In the genomic region with DNA sequence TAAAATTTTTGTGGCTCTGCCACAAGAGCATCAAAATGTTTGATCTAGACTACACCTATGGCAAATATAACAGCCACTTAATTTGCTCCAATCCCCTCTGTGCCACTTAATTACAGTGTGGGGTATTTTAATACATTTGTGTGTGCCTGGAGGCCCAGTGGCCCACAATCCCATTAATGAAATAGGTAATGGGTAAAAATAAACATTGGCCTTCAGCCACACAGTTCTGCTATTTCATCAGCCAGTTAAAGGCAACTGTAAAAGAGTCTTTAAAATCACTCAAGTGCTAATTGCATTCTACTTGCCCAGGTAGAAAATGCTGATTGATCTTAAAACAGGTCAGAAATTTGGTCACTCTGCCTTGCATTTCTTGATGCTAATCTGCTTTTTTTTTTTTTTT, we compare ENCODE assay signal across 24 cellular contexts.
DNase-seq lines count a peak whose midpoint lies in the region; ATAC-seq and TF ChIP-seq lines count a peak whose summit lies in the region.
"Had no signal": no experiment of that assay in that cellular context is flagged by ENCODE, and none has a peak within 500 bp of the region (broad histone marks: within the 10 kb centered on the region; RNA-seq: fewer than 3 reads in every experiment).

No MANE protein-coding gene starts in this region.

- no peaks in the 10 kb centered on the region for H4K20me1 ChIP-seq in PC-9 (ENCODE audit: insufficient read depth)
- H4K20me1 ChIP-seq in SK-N-SH (ENCODE audit: insufficient read depth), result no peaks in the 10 kb centered on the region

- H3K9me2 ChIP-seq in PC-9 (ENCODE audit: insufficient read depth) (no peaks in the 10 kb centered on the region), SK-N-SH (no peaks in the 10 kb centered on the region)

- CTCF ChIA-PET in PC-9 (lab: Charles Lee), result no interaction called here
- CTCF ChIA-PET in SK-N-SH (lab: Yijun Ruan, JAX), result no interaction called here
- CTCF ChIA-PET in CD4-positive, alpha-beta memory T cell (lab: Charles Lee; ENCODE audit: partially characterized antibody), result no interaction called here

- no peaks in the 10 kb centered on the region for H3K27me3 ChIP-seq in PC-9 (ENCODE audit: insufficient read depth, low read depth)
- H3K27me3 ChIP-seq in SK-N-SH (ENCODE audit: insufficient read depth), result no peaks in the 10 kb centered on the region
- H3K27me3 ChIP-seq in CD4-positive, alpha-beta memory T cell (ENCODE audit: insufficient read depth, low read length), result no peaks in the 10 kb centered on the region
- H3K27me3 ChIP-seq: gastroesophageal sphincter, upper lobe of left lung had no signal

- H3K9me3 ChIP-seq in PC-9 (ENCODE audit: insufficient read depth, low read depth) (no peaks in the 10 kb centered on the region), SK-N-SH (peaks cover 1% of the 10 kb centered on the region; the same call in 1 of the 2 replicates)
- no peaks in the 10 kb centered on the region for H3K9me3 ChIP-seq in CD4-positive, alpha-beta memory T cell (ENCODE audit: control insufficient read depth in 1 of 2, low read length in 2 of 2)
- H3K9me3 ChIP-seq: gastroesophageal sphincter, upper lobe of left lung had no signal

- POLR2A ChIA-PET in PC-9 (lab: Charles Lee; ENCODE audit: unreplicated experiment) (no interaction called here), SK-N-SH (lab: Yijun Ruan, JAX) (no interaction called here)
- POLR2A ChIA-PET in CD4-positive, alpha-beta memory T cell (lab: Charles Lee; ENCODE audit: partially characterized antibody), result no interaction called here

- H3K27ac ChIP-seq in PC-9, result peak overlapping the region; percentile 61
- peak overlapping the region in 1 of 2 experiments; percentile 11; a peak in 1 of 4 replicates for H3K27ac ChIP-seq in SK-N-SH (ENCODE audit: low read depth in 2 of 2, low read length in 1 of 2)
- H3K27ac ChIP-seq in CD4-positive, alpha-beta memory T cell (ENCODE audit: low read depth, low read length), result no peak overlapping the region
- H3K27ac ChIP-seq: 22Rv1, gastroesophageal sphincter, GM23248, upper lobe of left lung had no signal

- TF ChIP-seq RAD21 in SK-N-SH (IDR thresholded peaks at IDR 0.05; ENCODE audit: low read length), result no peak

- 0 out of 2 replicates have a peak, but pooled peaks cover 3% of the 10 kb centered on the region for H3K79me2 ChIP-seq in PC-9 (ENCODE audit: low read depth)
- no peaks in the 10 kb centered on the region for H3K79me2 ChIP-seq in SK-N-SH (ENCODE audit: insufficient read depth)

- H3K4me3 Mint-ChIP-seq in CD4-positive, alpha-beta memory T cell, result no peak overlapping the region
- H3K4me3 Mint-ChIP-seq: activated CD4-positive, alpha-beta memory T cell treated with anti-CD3 and anti-CD28 coated beads, Interleukin-2, amount 10 ng/mL, durations not matched to agents 7 days and 5 days; activated naive CD8-positive, alpha-beta T cell treated with anti-CD3 and anti-CD28 coated beads, Interleukin-2, amount 10 ng/mL, durations not matched to agents 7 days and 5 days; CD4-positive, CD25-positive, alpha-beta regulatory T cell had no signal

- peak; percentile 23 for DNase-seq in DMS153 (lab: John Stamatoyannopoulos, UW)
- DNase-seq in DMS153 treated with DMSO at 0.1 percent for 48 hours (lab: John Stamatoyannopoulos, UW; ENCODE audit: unreplicated experiment), result no peak
- no peak for DNase-seq in PC-9
- DNase-seq in left ventricle myocardium superior, result no peak
- peak; percentile 81 for DNase-seq in renal cortical epithelial cell (ENCODE audit: low read depth)
- DNase-seq in SK-N-SH, result no peak
- no peak for DNase-seq in CD4-positive, alpha-beta memory T cell
- DNase-seq: activated CD4-positive, alpha-beta memory T cell treated with anti-CD3 and anti-CD28 coated beads, Interleukin-2, amount 10 ng/mL, durations not matched to agents 7 days and 5 days; activated naive CD8-positive, alpha-beta T cell treated with anti-CD3 and anti-CD28 coated beads, Interleukin-2, amount 10 ng/mL, durations not matched to agents 7 days and 5 days; CD4-positive, CD25-positive, alpha-beta regulatory T cell; GM23248; kidney; mammary epithelial cell; NCI-H1436 treated with DMSO at 0.1 percent for 48 hours; NCI-H526 treated with DMSO at 0.1 percent for 48 hours; OCI-M1; SHP77 treated with DMSO at 0.1 percent for 48 hours had no signal

- peaks cover 0 to 2% (median 0%) of the 10 kb centered on the region in 8 donors for H3K9me3 Mint-ChIP-seq in CD4-positive, alpha-beta memory T cell
- H3K9me3 Mint-ChIP-seq: activated CD4-positive, alpha-beta memory T cell treated with anti-CD3 and anti-CD28 coated beads, Interleukin-2, amount 10 ng/mL, durations not matched to agents 7 days and 5 days; activated naive CD8-positive, alpha-beta T cell treated with anti-CD3 and anti-CD28 coated beads, Interleukin-2, amount 10 ng/mL, durations not matched to agents 7 days and 5 days; activated T-helper 2 cell treated with anti-CD3 and anti-CD28 coated beads, Interferon-gamma antibody, Interleukin-2, Interleukin-4, amounts not matched to agents 10 μg/mL and 5 μg/mL and 100 μg/mL, durations not matched to agents 14 hours and 24 hours and 36 hours had no signal

- H3K4me3 ChIP-seq in PC-9 (no peak overlapping the region), SK-N-SH (ENCODE audit: low read depth in 2 of 2, low read length in 1 of 2) (no peak overlapping the region)
- H3K4me3 ChIP-seq in CD4-positive, alpha-beta memory T cell (ENCODE audit: low read length in 2 of 2), result no peak overlapping the region
- H3K4me3 ChIP-seq: gastroesophageal sphincter, GM23248, smooth muscle cell, upper lobe of left lung had no signal

- TF ChIP-seq CTCF in PC-9 (conservative IDR thresholded peaks at IDR 0.05) (no peak), SK-N-SH (IDR thresholded peaks at IDR 0.05) (no peak)

- H3K27me3 Mint-ChIP-seq in CD4-positive, alpha-beta memory T cell, result no peaks in the 10 kb centered on the region
- H3K27me3 Mint-ChIP-seq: CD4-positive, CD25-positive, alpha-beta regulatory T cell had no signal

- no peaks in the 10 kb centered on the region; the same call in 1 of the 2 replicates for H3F3A ChIP-seq in PC-9 (ENCODE audit: insufficient read depth, low read depth)
- H3F3A ChIP-seq in SK-N-SH (replicated peaks; ENCODE audit: insufficient read depth), result no peaks in the 10 kb centered on the region

- no peaks in the 10 kb centered on the region for H3K36me3 ChIP-seq in PC-9 (ENCODE audit: low read depth)
- H3K36me3 ChIP-seq in SK-N-SH (replicated peaks in 1 of 2; ENCODE audit: control insufficient read depth in 1 of 2, insufficient read depth in 2 of 2, low read length in 1 of 2), result peaks cover 0 to 10% of the 10 kb centered on the region in 2 experiments
- no peaks in the 10 kb centered on the region for H3K36me3 ChIP-seq in CD4-positive, alpha-beta memory T cell (ENCODE audit: insufficient read depth, low read length)
- H3K36me3 ChIP-seq: gastroesophageal sphincter, upper lobe of left lung had no signal

- H3K4me1 Mint-ChIP-seq in CD4-positive, alpha-beta memory T cell, result no peaks in the 10 kb centered on the region
- H3K4me1 Mint-ChIP-seq: activated CD4-positive, alpha-beta memory T cell treated with anti-CD3 and anti-CD28 coated beads, Interleukin-2, amount 10 ng/mL, durations not matched to agents 7 days and 5 days; activated naive CD8-positive, alpha-beta T cell treated with anti-CD3 and anti-CD28 coated beads, Interleukin-2, amount 10 ng/mL, durations not matched to agents 7 days and 5 days; CD4-positive, CD25-positive, alpha-beta regulatory T cell had no signal

- H3K27ac Mint-ChIP-seq in CD4-positive, alpha-beta memory T cell, result no peak overlapping the region
- H3K27ac Mint-ChIP-seq: activated CD4-positive, alpha-beta memory T cell treated with anti-CD3 and anti-CD28 coated beads, Interleukin-2, amount 10 ng/mL, durations not matched to agents 7 days and 5 days; activated naive CD8-positive, alpha-beta T cell treated with anti-CD3 and anti-CD28 coated beads, Interleukin-2, amount 10 ng/mL, durations not matched to agents 7 days and 5 days; activated T-helper 2 cell treated with anti-CD3 and anti-CD28 coated beads, Interferon-gamma antibody, Interleukin-2, Interleukin-4, amounts not matched to agents 10 μg/mL and 5 μg/mL and 100 μg/mL, durations not matched to agents 14 hours and 24 hours and 36 hours; CD4-positive, CD25-positive, alpha-beta regulatory T cell had no signal

- H3K36me3 Mint-ChIP-seq in CD4-positive, alpha-beta memory T cell, result no peaks in the 10 kb centered on the region
- H3K36me3 Mint-ChIP-seq: activated naive CD8-positive, alpha-beta T cell treated with anti-CD3 and anti-CD28 coated beads, Interleukin-2, amount 10 ng/mL, durations not matched to agents 7 days and 5 days; CD4-positive, CD25-positive, alpha-beta regulatory T cell had no signal

- TF ChIP-seq EP300 in SK-N-SH (IDR thresholded peaks at IDR 0.05; ENCODE audit: borderline replicate concordance in 1 of 2, low read depth in 1 of 2, low read length in 1 of 2), result 0 out of 4 replicates have a peak, but pooled peaks of 1 of the 2 experiments have one; percentile 17

- H3K4me1 ChIP-seq in PC-9 (replicated peaks; ENCODE audit: insufficient read depth), result peaks cover 10% of the 10 kb centered on the region
- H3K4me1 ChIP-seq in SK-N-SH (ENCODE audit: control insufficient read depth in 1 of 2, insufficient read depth in 2 of 2, low read depth in 1 of 2, low read length in 1 of 2), result peaks cover 5 to 16% of the 10 kb centered on the region in 2 experiments; a peak in 2 of 4 replicates
- H3K4me1 ChIP-seq in CD4-positive, alpha-beta memory T cell (ENCODE audit: insufficient read depth, low read length), result no peaks in the 10 kb centered on the region
- H3K4me1 ChIP-seq: gastroesophageal sphincter had no signal

- peak; percentile 67 for ATAC-seq in left ventricle myocardium superior
- no peak for ATAC-seq in GM21447 (IDR thresholded peaks at IDR 0.05; ENCODE audit: unreplicated experiment)
- ATAC-seq: activated CD4-positive, CD25-positive, alpha-beta regulatory T cell treated with anti-CD3 and anti-CD28 coated beads, Interleukin-2, amount 50 U/mL, for 24 hours; gastroesophageal sphincter had no signal

- H2AFZ ChIP-seq in PC-9 (no peak overlapping the region), SK-N-SH (ENCODE audit: low read depth) (no peak overlapping the region)
- H2AFZ ChIP-seq: GM23248 had no signal

- no peak overlapping the region for H3K9ac ChIP-seq in SK-N-SH
- H3K9ac ChIP-seq: GM23248 had no signal

- no TSS peak for BruUV-seq in PC-9 (replicated peaks; lab: Mats Ljungman, UMichigan)

- intact Hi-C loops in PC-9 (cut with micrococcal nuclease; ENCODE audit: unreplicated experiment), result no loop called here
- intact Hi-C loops in left ventricle myocardium superior (cut with micrococcal nuclease), result no loop called here
- intact Hi-C loops in CD4-positive, alpha-beta memory T cell (cut with micrococcal nuclease), result no loop called here

- H3K4me2 ChIP-seq in PC-9, result peak overlapping the region; percentile 9; the same call in 1 of the 2 replicates
- H3K4me2 ChIP-seq in SK-N-SH, result no peak overlapping the region
- H3K4me2 ChIP-seq: smooth muscle cell had no signal

TF ChIP-seq in SK-N-SH, 30 proteins besides CTCF, POLR2A, EP300 and RAD21 (continues in another document):
- TF ChIP-seq RXRA (IDR thresholded peaks at IDR 0.05; ENCODE audit: borderline replicate concordance, low read depth) (no peak), RCOR1 (IDR thresholded peaks at IDR 0.05; ENCODE audit: low read length) (no peak), YY1 (IDR thresholded peaks at IDR 0.05; ENCODE audit: low read depth) (no peak), EZH2phosphoT487 (IDR thresholded peaks at IDR 0.05; ENCODE audit: borderline replicate concordance, low read depth) (no peak), POLR2AphosphoS5 (IDR thresholded peaks at IDR 0.05; ENCODE audit: low read depth, low read length) (no peak)

Comparison
In these comparisons a context has a peak if more than half of its experiments do, and no peak if none do; other contexts are left out.
1. DNase-seq: peak in DMS153 (single experiment) and renal cortical epithelial cell (single experiment); none in DMS153 treated with DMSO at 0.1 percent for 48 hours (single experiment), PC-9 (0 of 2), left ventricle myocardium superior (single experiment), SK-N-SH (single experiment) and CD4-positive, alpha-beta memory T cell (0 of 5).